In the genomic region with DNA sequence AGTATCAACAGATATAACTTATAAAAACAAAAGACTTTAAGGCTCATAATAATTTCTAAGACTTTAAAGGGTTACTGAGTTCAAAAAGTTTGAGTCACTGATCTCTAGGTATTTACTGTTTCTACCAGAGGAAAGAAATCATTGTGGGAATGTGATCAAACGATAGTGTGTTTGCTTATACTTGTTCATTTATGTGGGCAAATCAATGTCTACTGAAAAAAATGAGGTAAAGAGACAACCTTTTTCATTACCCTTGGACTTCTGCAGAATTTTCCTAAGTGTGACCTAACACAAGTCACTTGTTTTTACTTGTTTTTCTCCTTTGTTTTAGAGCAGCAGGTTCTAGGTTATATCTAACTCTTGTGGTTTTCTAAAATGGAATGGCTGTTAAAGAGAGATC, we compare ENCODE assay signal across 11 cellular contexts.
DNase-seq lines count a peak whose midpoint lies in the region; ATAC-seq lines count a peak whose summit lies in the region.
"Had no signal": no experiment of that assay in that cellular context is flagged by ENCODE, and none has a peak within 500 bp of the region (broad histone marks: within the 10 kb centered on the region; RNA-seq: fewer than 3 reads in every experiment).

No MANE protein-coding gene starts in this region.

- no peaks in the 10 kb centered on the region for H3K36me3 ChIP-seq in CD8-positive, alpha-beta memory T cell (ENCODE audit: insufficient read depth, low read length)
- H3K36me3 ChIP-seq in neuronal stem cell (replicated peaks in 1 of 2; ENCODE audit: control insufficient read depth in 2 of 2, insufficient read depth in 2 of 2, low read length in 2 of 2), result no peaks in the 10 kb centered on the region
- H3K36me3 ChIP-seq: right lobe of liver had no signal

- peak overlapping the region in 7 of 8 donors; percentile 21 to 86 (median 72) for H3K27ac Mint-ChIP-seq in CD8-positive, alpha-beta memory T cell
- H3K27ac Mint-ChIP-seq in effector memory CD8-positive, alpha-beta T cell, result peak overlapping the region; percentile 59 to 83

- no peak overlapping the region for H3K4me2 ChIP-seq in neuronal stem cell (ENCODE audit: insufficient read depth, low read length, poor library complexity, severe bottlenecking)

- H3K4me3 Mint-ChIP-seq in CD8-positive, alpha-beta memory T cell, result peak overlapping the region; percentile 36 to 80 (median 71)
- H3K4me3 Mint-ChIP-seq in effector memory CD8-positive, alpha-beta T cell, result peak overlapping the region; percentile 57 to 77

- CTCF ChIA-PET in CD8-positive, alpha-beta memory T cell (lab: Charles Lee), result no interaction called here

- in situ Hi-C loops in KBM-7 (cut with MboI; ENCODE audit: low pct_unique_long_range_greater_than_20kb, low sequenced_read_pairs), result no loop called here

- H3K79me1 ChIP-seq in neuronal stem cell (ENCODE audit: low read depth, low read length), result no peaks in the 10 kb centered on the region

- H3K9ac ChIP-seq in neuronal stem cell (ENCODE audit: low read depth, low read length, poor library complexity), result no peak overlapping the region

- ATAC-seq in effector memory CD8-positive, alpha-beta T cell (replicated peaks), result no peak
- ATAC-seq in GM21390 (IDR thresholded peaks at IDR 0.05; ENCODE audit: unreplicated experiment), result no peak
- ATAC-seq: Right ventricle myocardium inferior had no signal

- no peak overlapping the region for H2BK120ac ChIP-seq in neuronal stem cell (ENCODE audit: low read depth, low read length)

- H3K27ac ChIP-seq in CD8-positive, alpha-beta memory T cell (ENCODE audit: low read depth, low read length), result no peak overlapping the region
- H3K27ac ChIP-seq in neuronal stem cell (replicated peaks; ENCODE audit: low read length), result no peak overlapping the region

- no peak overlapping the region for H2BK5ac ChIP-seq in neuronal stem cell (ENCODE audit: low read length)

- H3K4me1 Mint-ChIP-seq in CD8-positive, alpha-beta memory T cell, result peaks cover 44 to 83% (median 81%) of the 10 kb centered on the region in 3 donors
- peaks cover 30 to 74% of the 10 kb centered on the region in 2 donors for H3K4me1 Mint-ChIP-seq in effector memory CD8-positive, alpha-beta T cell (ENCODE audit: low read depth in 2 of 2)

- peaks cover 18% of the 10 kb centered on the region for H3K4me1 ChIP-seq in CD8-positive, alpha-beta memory T cell (ENCODE audit: insufficient read depth, low read length)
- H3K4me1 ChIP-seq in neuronal stem cell (ENCODE audit: control insufficient read depth in 2 of 2, insufficient read depth in 1 of 2, low read depth in 1 of 2, low read length in 2 of 2), result peaks cover 17 to 22% of the 10 kb centered on the region in 2 donors
- H3K4me1 ChIP-seq: right lobe of liver had no signal

- H3K14ac ChIP-seq in neuronal stem cell (ENCODE audit: low read length), result no peak overlapping the region

- no peaks in the 10 kb centered on the region for H3K27me3 ChIP-seq in CD8-positive, alpha-beta memory T cell (ENCODE audit: insufficient read depth, low read length, poor library complexity, severe bottlenecking)
- H3K27me3 ChIP-seq in neuronal stem cell (ENCODE audit: control insufficient read depth in 3 of 3, insufficient read depth in 3 of 3, low read depth in 1 of 3, low read length in 3 of 3), result no peaks in the 10 kb centered on the region
- H3K27me3 ChIP-seq: right lobe of liver had no signal

- no peak overlapping the region for H2AK5ac ChIP-seq in neuronal stem cell (ENCODE audit: low read depth, low read length)

- H2AFZ ChIP-seq in neuronal stem cell (ENCODE audit: low read length), result peak overlapping the region; percentile 31

- H3K4me3 ChIP-seq in CD8-positive, alpha-beta memory T cell (ENCODE audit: low read length), result no peak overlapping the region
- no peak overlapping the region for H3K4me3 ChIP-seq in neuronal stem cell (ENCODE audit: low read length in 2 of 2)
- H3K4me3 ChIP-seq: right lobe of liver had no signal

- no CpG with 5 or more reads among the region's 1 CpG for WGBS in neuronal stem cell (ENCODE audit: extremely low coverage in 2 of 2, insufficient read length in 2 of 2, insufficient replicate concordance in 1 of 2), 2 donors

- DNase-seq in CD8-positive, alpha-beta memory T cell, result no peak
- DNase-seq in M059J (ENCODE audit: low read depth) (peak; percentile 57), neuronal stem cell (ENCODE audit: low spot score) (no peak), HK-2 (ENCODE audit: unreplicated experiment) (no peak), KBM-7 (no peak), NCI-H128 (lab: John Stamatoyannopoulos, UW; ENCODE audit: unreplicated experiment) (no peak)
- DNase-seq in effector memory CD8-positive, alpha-beta T cell, result no peak
- DNase-seq: foreskin melanocyte had no signal

- no peaks in the 10 kb centered on the region for H3K9me3 ChIP-seq in CD8-positive, alpha-beta memory T cell (ENCODE audit: low read length)
- H3K9me3 ChIP-seq in neuronal stem cell (replicated peaks in 1 of 2; ENCODE audit: control insufficient read depth in 2 of 2, insufficient read depth in 1 of 2, low read depth in 1 of 2, low read length in 2 of 2), result no peaks in the 10 kb centered on the region
- H3K9me3 ChIP-seq: right lobe of liver had no signal

- no peak overlapping the region for H4K91ac ChIP-seq in neuronal stem cell (ENCODE audit: low read depth, low read length, poor library complexity)

- no peak overlapping the region for H4K8ac ChIP-seq in neuronal stem cell (ENCODE audit: low read depth, low read length)

- H3K9me3 Mint-ChIP-seq in CD8-positive, alpha-beta memory T cell, result no peaks in the 10 kb centered on the region
- no peaks in the 10 kb centered on the region for H3K9me3 Mint-ChIP-seq in effector memory CD8-positive, alpha-beta T cell

- no peak overlapping the region for H3K23ac ChIP-seq in neuronal stem cell (ENCODE audit: low read depth, low read length, poor library complexity)

- H3K27me3 Mint-ChIP-seq in CD8-positive, alpha-beta memory T cell, result peaks cover 0 to 10% of the 10 kb centered on the region in 2 donors
- no peaks in the 10 kb centered on the region for H3K27me3 Mint-ChIP-seq in effector memory CD8-positive, alpha-beta T cell

- H3K4ac ChIP-seq in neuronal stem cell (ENCODE audit: low read length), result no peak overlapping the region

- no peak overlapping the region for H2BK12ac ChIP-seq in neuronal stem cell (ENCODE audit: low read length)

- no peaks in the 10 kb centered on the region for H3K36me3 Mint-ChIP-seq in CD8-positive, alpha-beta memory T cell
- H3K36me3 Mint-ChIP-seq in effector memory CD8-positive, alpha-beta T cell (ENCODE audit: insufficient read depth), result peaks cover 3% of the 10 kb centered on the region

- H2BK15ac ChIP-seq in neuronal stem cell (ENCODE audit: low read length), result no peak overlapping the region

- no peak overlapping the region for H3K18ac ChIP-seq in neuronal stem cell (ENCODE audit: low read length)

- POLR2A ChIA-PET in CD8-positive, alpha-beta memory T cell (lab: Charles Lee), result interaction anchor here (0.6 to 1.1 kb wide), 2 partner anchors 14 to 28 kb away, joined by 3 to 5 read pairs; no protein-coding TSS in a partner anchor
